In the genomic region with DNA sequence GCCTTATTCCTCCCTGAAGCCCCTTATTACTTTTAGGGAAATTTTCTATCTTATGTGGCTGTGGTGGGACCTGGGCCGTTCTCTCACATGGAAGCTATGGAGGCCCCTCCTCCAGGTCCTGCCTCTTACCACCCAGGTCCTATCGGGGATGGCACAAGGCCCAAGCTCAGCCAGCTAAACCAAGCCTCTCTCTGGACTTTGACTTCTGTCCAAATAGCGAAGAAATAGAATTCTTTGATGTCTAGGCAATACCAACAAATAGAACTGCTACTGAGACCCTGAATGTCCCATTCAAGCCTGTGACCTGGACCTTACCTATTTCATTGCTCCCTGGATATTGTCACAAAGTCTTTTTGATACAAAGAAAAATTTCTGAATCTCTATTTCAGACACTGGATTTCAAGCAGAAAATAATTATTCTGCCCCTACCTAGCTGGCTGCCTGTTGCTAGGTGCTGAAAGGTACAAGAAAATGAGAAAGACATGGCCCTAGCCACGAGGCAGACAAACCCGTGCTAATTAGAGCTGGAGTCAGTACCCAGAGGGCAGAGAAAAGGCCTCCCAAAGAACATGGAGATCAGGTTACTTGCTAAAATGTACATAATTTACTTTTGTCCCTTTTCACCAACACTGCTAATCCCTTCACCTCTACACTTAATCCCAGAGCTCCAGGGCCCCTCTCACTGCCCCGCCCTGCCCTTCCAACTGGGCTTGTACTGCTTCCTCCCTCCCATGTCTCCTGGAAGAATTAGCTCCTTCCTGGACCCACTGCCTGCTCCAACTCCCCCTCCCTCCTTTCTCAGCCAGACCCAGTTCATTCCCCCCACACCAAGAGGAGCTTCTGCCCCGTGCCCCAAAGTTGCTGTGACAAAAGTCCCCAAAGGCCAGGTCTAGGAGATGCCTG, we compare ENCODE assay signal across 25 cellular contexts. TPM values are rescaled to one million over a fixed set of nuclear protein-coding genes. Genes with fewer than 3 reads are reported as not detected.
A peak's percentile ranks its signal among the peaks of the same experiment; 100 is the strongest.
DNase-seq lines count a peak whose midpoint lies in the region; ATAC-seq and TF ChIP-seq lines count a peak whose summit lies in the region.
"Had no signal": no experiment of that assay in that cellular context is flagged by ENCODE, and none has a peak within 500 bp of the region (broad histone marks: within the 10 kb centered on the region; RNA-seq: fewer than 3 reads in every experiment).

No MANE protein-coding gene starts in this region.

- H3K4me2 ChIP-seq in Karpas-422 (ENCODE audit: low read depth, low read length, poor library complexity, severe bottlenecking), result peak overlapping the region; percentile 65

- no peaks in the 10 kb centered on the region for H4K20me1 ChIP-seq in Karpas-422 (ENCODE audit: insufficient read depth, low read depth, low read length)

- no peaks in the 10 kb centered on the region for H3K27me3 Mint-ChIP-seq in activated T-helper 17 cell treated with anti-CD3 and anti-CD28 coated beads, Interleukin-2, amount 50 U/mL, for 72 hours
- H3K27me3 Mint-ChIP-seq in nephron (ENCODE audit: low read depth), result no peaks in the 10 kb centered on the region
- H3K27me3 Mint-ChIP-seq: activated CD8-positive, alpha-beta memory T cell treated with anti-CD3 and anti-CD28 coated beads, Interleukin-2, amount 10 ng/mL, durations not matched to agents 7 days and 5 days had no signal

- peak overlapping the region; percentile 87 for H3K27ac ChIP-seq in Karpas-422 (ENCODE audit: low read length)
- H3K27ac ChIP-seq: 22Rv1, stomach, transverse colon had no signal

- H3K36me3 ChIP-seq in Karpas-422 (ENCODE audit: insufficient read depth, low read length), result no peaks in the 10 kb centered on the region
- H3K36me3 ChIP-seq: transverse colon had no signal

- H3K4me1 ChIP-seq in Karpas-422 (ENCODE audit: low read length), result peaks cover 56% of the 10 kb centered on the region
- H3K4me1 ChIP-seq: transverse colon had no signal

- ATAC-seq in activated T-helper 17 cell treated with anti-CD3 and anti-CD28 coated beads, Interleukin-2, amount 50 U/mL, for 72 hours (replicated peaks), result no peak
- ATAC-seq in GM18870 (IDR thresholded peaks at IDR 0.05; ENCODE audit: unreplicated experiment), result no peak
- ATAC-seq: activated CD8-positive, alpha-beta memory T cell treated with anti-CD3 and anti-CD28 coated beads, Interleukin-2, amount 10 ng/mL, durations not matched to agents 7 days and 5 days; activated naive CD4-positive, alpha-beta T cell treated with anti-CD3 and anti-CD28 coated beads, Interleukin-2, amount 50 U/mL, for 72 hours had no signal

- TF ChIP-seq CTCF in nephron (IDR thresholded peaks at IDR 0.05; ENCODE audit: unreplicated experiment in 3 of 3), result no peak

- peak overlapping the region; percentile 54 for H3K9ac ChIP-seq in Karpas-422 (ENCODE audit: low read length)

- H3K4me3 ChIP-seq in Karpas-422 (ENCODE audit: low read length), result peak overlapping the region; percentile 17; the same call in 1 of the 2 replicates
- H3K4me3 ChIP-seq: dorsolateral prefrontal cortex, stomach, transverse colon had no signal

- H3K4me1 Mint-ChIP-seq in activated T-helper 17 cell treated with anti-CD3 and anti-CD28 coated beads, Interleukin-2, amount 50 U/mL, for 72 hours, result no peaks in the 10 kb centered on the region
- peaks cover 8% of the 10 kb centered on the region for H3K4me1 Mint-ChIP-seq in nephron
- H3K4me1 Mint-ChIP-seq: activated CD8-positive, alpha-beta memory T cell treated with anti-CD3 and anti-CD28 coated beads, Interleukin-2, amount 10 ng/mL, durations not matched to agents 7 days and 5 days had no signal

- no peak overlapping the region for H2AFZ ChIP-seq in Karpas-422 (ENCODE audit: low read length)

- no peak overlapping the region for H3K4me3 Mint-ChIP-seq in activated T-helper 17 cell treated with anti-CD3 and anti-CD28 coated beads, Interleukin-2, amount 50 U/mL, for 72 hours
- no peak overlapping the region for H3K4me3 Mint-ChIP-seq in nephron
- H3K4me3 Mint-ChIP-seq: activated CD8-positive, alpha-beta memory T cell treated with anti-CD3 and anti-CD28 coated beads, Interleukin-2, amount 10 ng/mL, durations not matched to agents 7 days and 5 days had no signal

- no peaks in the 10 kb centered on the region for H3K79me2 ChIP-seq in Karpas-422 (ENCODE audit: low read length)

- H3K36me3 Mint-ChIP-seq in activated T-helper 17 cell treated with anti-CD3 and anti-CD28 coated beads, Interleukin-2, amount 50 U/mL, for 72 hours (ENCODE audit: low read depth), result peaks cover 4% of the 10 kb centered on the region
- H3K36me3 Mint-ChIP-seq in nephron (ENCODE audit: low read depth), result peaks cover 4% of the 10 kb centered on the region
- H3K36me3 Mint-ChIP-seq: activated naive CD4-positive, alpha-beta T cell treated with anti-CD3 and anti-CD28 coated beads, Interleukin-2, amount 50 U/mL, for 72 hours had no signal

- no peaks in the 10 kb centered on the region for H3K9me3 ChIP-seq in Karpas-422 (ENCODE audit: low read length)
- H3K9me3 ChIP-seq: stomach, transverse colon had no signal

- no peaks in the 10 kb centered on the region for H3K27me3 ChIP-seq in Karpas-422 (ENCODE audit: low read length)
- H3K27me3 ChIP-seq: dorsolateral prefrontal cortex, stomach, transverse colon had no signal

- H3K9me2 ChIP-seq in Karpas-422 (replicated peaks; ENCODE audit: insufficient read depth, low read length), result no peaks in the 10 kb centered on the region

- H3K27ac Mint-ChIP-seq in activated T-helper 17 cell treated with anti-CD3 and anti-CD28 coated beads, Interleukin-2, amount 50 U/mL, for 72 hours, result peak overlapping the region; percentile 49
- peak overlapping the region in 2 of 3 experiments; percentile 24 to 43 for H3K27ac Mint-ChIP-seq in nephron
- H3K27ac Mint-ChIP-seq: activated CD8-positive, alpha-beta memory T cell treated with anti-CD3 and anti-CD28 coated beads, Interleukin-2, amount 10 ng/mL, durations not matched to agents 7 days and 5 days had no signal

- no peaks in the 10 kb centered on the region for H3K9me3 Mint-ChIP-seq in activated T-helper 17 cell treated with anti-CD3 and anti-CD28 coated beads, Interleukin-2, amount 50 U/mL, for 72 hours
- H3K9me3 Mint-ChIP-seq in nephron, result no peaks in the 10 kb centered on the region
- H3K9me3 Mint-ChIP-seq: activated naive CD4-positive, alpha-beta T cell treated with anti-CD3 and anti-CD28 coated beads, Interleukin-2, amount 50 U/mL, for 72 hours had no signal

- DNase-seq in NCI-H146 (lab: John Stamatoyannopoulos, UW) (peak; percentile 29), NCI-H146 treated with DMSO at 0.1 percent for 48 hours (lab: John Stamatoyannopoulos, UW; ENCODE audit: unreplicated experiment) (no peak), Karpas-422 (no peak), NCI-H128 (lab: John Stamatoyannopoulos, UW; ENCODE audit: unreplicated experiment) (no peak), GF-D8 (lab: John Stamatoyannopoulos, UW) (no peak)
- DNase-seq: activated CD4-positive, alpha-beta T cell treated with anti-CD3 and anti-CD28 coated beads for 4 hours; activated CD8-positive, alpha-beta memory T cell treated with anti-CD3 and anti-CD28 coated beads, Interleukin-2, amount 10 ng/mL, durations not matched to agents 7 days and 5 days; DMS79 treated with DMSO at 0.1 percent for 48 hours; dorsolateral prefrontal cortex; erythroblast; foreskin melanocyte; islet precursor cell; mammary epithelial cell; NCI-H526; nucleus accumbens; stomach; transverse colon had no signal

RNA-seq across cellular contexts. Expression of a gene that starts 15.5 kb away (rescaled TPM):
- not detected in 2 replicates for total RNA-seq in Karpas-422 (2014; rRNA removed; shearing (Covaris generic); ENCODE audit: low replicate concordance)
- under 1 TPM in 1 of 2 donors, not detected in 1; 0.66 TPM for total RNA-seq in activated T-helper 17 cell treated with anti-CD3 and anti-CD28 coated beads, Interleukin-2, amount 50 U/mL, for 72 hours
- total RNA-seq: activated CD8-positive, alpha-beta memory T cell treated with anti-CD3 and anti-CD28 coated beads, Interleukin-2, amount 10 ng/mL, durations not matched to agents 7 days and 5 days; M059J; SK-MEL-5; T-helper 1 cell treated with Interleukin-12 subunit alpha and Interleukin-12 subunit beta and Interleukin-4 antibody, amounts not matched to agents 30 ng/mL and 1 ng/mL, for 36 hours had no signal

RNA-seq across cellular contexts. Expression of a gene that starts 22.2 kb away (rescaled TPM):
- 119 TPM in 2 replicates for total RNA-seq in Karpas-422 (2014; rRNA removed; shearing (Covaris generic); ENCODE audit: low replicate concordance)
- total RNA-seq in activated T-helper 17 cell treated with anti-CD3 and anti-CD28 coated beads, Interleukin-2, amount 50 U/mL, for 72 hours, result 10 to 100 TPM; 21.6 to 30.0 TPM
